ENCODE assay signal across 8 cellular contexts in the genomic region with DNA sequence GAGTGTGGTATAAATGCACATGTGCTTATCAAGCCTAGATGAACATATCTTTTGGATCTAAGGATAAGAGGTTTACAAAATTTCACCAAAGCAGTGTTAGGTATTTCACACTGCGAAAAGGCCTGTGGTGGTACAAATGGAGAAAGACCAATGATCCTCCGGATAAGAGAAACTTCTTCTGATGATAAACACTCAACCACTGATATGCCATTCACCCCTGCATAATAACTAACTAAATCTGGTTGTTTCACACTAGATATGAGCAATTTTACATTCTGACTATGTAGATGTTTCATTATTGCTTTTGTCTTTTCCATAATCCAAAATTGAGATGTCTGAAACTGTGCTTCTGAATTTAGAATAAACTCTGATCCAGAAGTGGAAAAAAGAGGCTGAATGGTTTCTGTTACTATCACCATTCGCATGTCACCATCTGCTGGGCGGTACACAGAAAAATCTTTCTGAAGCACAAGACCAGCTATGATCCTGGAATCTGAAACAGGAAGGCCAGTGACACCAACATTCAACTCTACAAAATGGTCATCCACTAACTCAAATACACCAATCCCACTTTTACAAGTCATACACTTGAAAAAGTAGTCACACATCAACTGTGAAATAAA. TPM values are rescaled to one million over a fixed set of nuclear protein-coding genes. Genes with fewer than 3 reads are reported as not detected.
A peak's percentile ranks its signal among the peaks of the same experiment; 100 is the strongest.
DNase-seq lines count a peak whose midpoint lies in the region; ATAC-seq, FAIRE-seq and TF ChIP-seq lines count a peak whose summit lies in the region.

No MANE protein-coding gene starts in this region.

- peak overlapping the region; percentile 73 for H2BK5ac ChIP-seq in IMR-90 (ENCODE audit: low read depth, low read length, poor library complexity, severe bottlenecking)

- H3K79me2 ChIP-seq in SK-N-SH (ENCODE audit: insufficient read depth), result peaks cover 48% of the 10 kb centered on the region

- peak overlapping the region; percentile 3; the same call in 1 of the 2 replicates for H2AK5ac ChIP-seq in IMR-90 (ENCODE audit: low read depth, low read length)

- WGBS in IMR-90 (ENCODE audit: extremely low coverage in 2 of 2, insufficient read length in 1 of 2), 2 experiments, result no CpG with 5 or more reads among the region's 4 CpGs
- 56% methylated on average over 4 of the region's 4 CpGs for WGBS in SK-N-SH (ENCODE audit: low lambda C conversion rate)

- H3K9me3 ChIP-seq in IMR-90 (ENCODE audit: control insufficient read depth, insufficient read depth, low read length), result no peaks in the 10 kb centered on the region
- H3K9me3 ChIP-seq in SK-N-SH, result no peaks in the 10 kb centered on the region
- H3K9me3 ChIP-seq in duodenal mucosa (ENCODE audit: control insufficient read depth in 1 of 2, low read length in 2 of 2), result no peaks in the 10 kb centered on the region

- peaks cover 11 to 32% of the 10 kb centered on the region in 2 experiments; a peak in 3 of 4 replicates for H3K79me1 ChIP-seq in IMR-90 (ENCODE audit: low read depth in 1 of 2, low read length in 2 of 2)

- TF ChIP-seq RAD21 in IMR-90 (IDR thresholded peaks at IDR 0.05; ENCODE audit: low read length) (peak; percentile 88), SK-N-SH (IDR thresholded peaks at IDR 0.05; ENCODE audit: low read length) (peak; percentile 85)

- no peaks in the 10 kb centered on the region for H3K9me2 ChIP-seq in SK-N-SH

- peak overlapping the region; percentile 82 for H3K4me2 ChIP-seq in IMR-90 (ENCODE audit: low read depth, low read length)
- H3K4me2 ChIP-seq in SK-N-SH, result peak overlapping the region; percentile 85

- dilution Hi-C loops in IMR-90 (cut with HindIII; ENCODE audit: low sequenced_read_pairs, unreplicated experiment), result no loop called here

- H2BK120ac ChIP-seq in IMR-90 (ENCODE audit: low read depth, low read length), result peak overlapping the region; percentile 56

- H3F3A ChIP-seq in SK-N-SH (replicated peaks; ENCODE audit: insufficient read depth), result peaks cover 26% of the 10 kb centered on the region

- no peak overlapping the region for H2AFZ ChIP-seq in IMR-90 (replicated peaks; ENCODE audit: low read length, poor library complexity)
- H2AFZ ChIP-seq in SK-N-SH (ENCODE audit: low read depth), result peak overlapping the region; percentile 82; the same call in 1 of the 2 replicates

- H3K27ac ChIP-seq in IMR-90 (ENCODE audit: insufficient read depth, low read length) (no peak overlapping the region), SK-N-SH (ENCODE audit: low read depth in 2 of 2, low read length in 1 of 2) (peak overlapping the region; percentile 72 to 97), duodenal mucosa (ENCODE audit: low read depth, low read length) (no peak overlapping the region)

- no peaks in the 10 kb centered on the region for H3K9me1 ChIP-seq in IMR-90 (ENCODE audit: insufficient read depth, low read length)

- no peak overlapping the region; the same call in 1 of the 2 replicates for H4K91ac ChIP-seq in IMR-90 (ENCODE audit: insufficient read depth, low read depth, low read length)

- CTCF ChIA-PET in IMR-90 (lab: Yijun Ruan, JAX), result interaction anchor here (0.6 to 1.6 kb wide), 11 partner anchors 70 to 315 kb away, joined by 3 to 11 read pairs (median 3); a partner anchor contains a TSS
- CTCF ChIA-PET in SK-N-SH (lab: Yijun Ruan, JAX), result interaction anchor here (0.6 to 2.0 kb wide), 17 partner anchors 14 to 862 kb away, joined by 3 to 9 read pairs (median 4); a partner anchor contains a TSS

- H3K36me3 ChIP-seq in IMR-90 (ENCODE audit: control insufficient read depth, insufficient read depth, low read length) (no peaks in the 10 kb centered on the region), SK-N-SH (replicated peaks in 1 of 2; ENCODE audit: control insufficient read depth in 1 of 2, insufficient read depth in 2 of 2, low read length in 1 of 2) (peaks cover 9 to 13% of the 10 kb centered on the region in 2 experiments), duodenal mucosa (ENCODE audit: control insufficient read depth in 1 of 2, insufficient read depth in 2 of 2, low read length in 2 of 2) (no peaks in the 10 kb centered on the region)

- peak overlapping the region; percentile 76 for H3K56ac ChIP-seq in IMR-90 (ENCODE audit: extremely low read depth, insufficient read depth, low read length)

- H4K20me1 ChIP-seq in IMR-90 (ENCODE audit: insufficient read depth, low read length), result no peaks in the 10 kb centered on the region
- H4K20me1 ChIP-seq in SK-N-SH (ENCODE audit: insufficient read depth), result no peaks in the 10 kb centered on the region

- ATAC-seq in IMR-90 (ENCODE audit: low read depth) (peak; percentile 34), GM21619 (IDR thresholded peaks at IDR 0.05; ENCODE audit: unreplicated experiment) (no peak)

- peak overlapping the region; percentile 65; the same call in 1 of the 2 replicates for H3K14ac ChIP-seq in IMR-90 (replicated peaks; ENCODE audit: low read depth, low read length)

- POLR2A ChIA-PET in IMR-90 (lab: Charles Lee; ENCODE audit: unreplicated experiment), result interaction anchor here (0.6 to 0.8 kb wide), 3 partner anchors 260 to 322 kb away, joined by 3 to 4 read pairs (median 4); a partner anchor contains a TSS
- POLR2A ChIA-PET in SK-N-SH (lab: Yijun Ruan, JAX), result no interaction called here

- TF ChIP-seq EP300 in SK-N-SH (IDR thresholded peaks at IDR 0.05; ENCODE audit: borderline replicate concordance in 1 of 2, low read depth in 1 of 2, low read length in 1 of 2), result no peak

- intact Hi-C loops in IMR-90 (cut with micrococcal nuclease), result loop anchor here (1.0 to 5.0 kb wide), 6 partner anchors 165 to 820 kb away; a partner anchor contains a TSS

- BruUV-seq in IMR-90 (replicated peaks; lab: Mats Ljungman, UMichigan), result no TSS peak

- TF ChIP-seq POLR2A in GM12892 (IDR thresholded peaks at IDR 0.05; ENCODE audit: low read depth, low read length), result no peak
- TF ChIP-seq POLR2A in IMR-90 (IDR thresholded peaks at IDR 0.05; ENCODE audit: low read depth, low read length), result no peak

- H2AK9ac ChIP-seq in IMR-90 (replicated peaks; ENCODE audit: low read depth, low read length, poor library complexity), result no peak overlapping the region

- H3K4me3 ChIP-seq in IMR-90 (ENCODE audit: insufficient read depth, low read depth, low read length) (peak overlapping the region; percentile 79; the same call in 1 of the 2 replicates), SK-N-SH (ENCODE audit: low read depth in 2 of 2, low read length in 1 of 2) (peak overlapping the region; percentile 91 to 94), duodenal mucosa (ENCODE audit: low read depth in 1 of 2, low read length in 2 of 2) (peak overlapping the region; percentile 83 to 93)

- peak overlapping the region; percentile 48; the same call in 1 of the 2 replicates for H3K23ac ChIP-seq in IMR-90 (ENCODE audit: low read depth, low read length)

- H4K5ac ChIP-seq in IMR-90 (ENCODE audit: low read depth, low read length), result peak overlapping the region; percentile 8; the same call in 1 of the 2 replicates

- peak overlapping the region; percentile 44; the same call in 1 of the 2 replicates for H3K4ac ChIP-seq in IMR-90 (ENCODE audit: low read depth, low read length)

- peak; percentile 74 for TF ChIP-seq CTCF in IMR-90 (conservative IDR thresholded peaks at IDR 0.05; ENCODE audit: low read depth, low read length)
- peak; percentile 71 for TF ChIP-seq CTCF in SK-N-SH (IDR thresholded peaks at IDR 0.05)

- no peaks in the 10 kb centered on the region for H3K27me3 ChIP-seq in IMR-90 (ENCODE audit: control insufficient read depth, insufficient read depth, low read length)
- no peaks in the 10 kb centered on the region for H3K27me3 ChIP-seq in SK-N-SH (ENCODE audit: insufficient read depth)
- no peaks in the 10 kb centered on the region for H3K27me3 ChIP-seq in duodenal mucosa (ENCODE audit: control insufficient read depth in 1 of 2, insufficient read depth in 2 of 2, low read length in 2 of 2)

- H3K9ac ChIP-seq in IMR-90 (ENCODE audit: low read depth, low read length) (peak overlapping the region; percentile 84; the same call in 1 of the 2 replicates), SK-N-SH (peak overlapping the region; percentile 80), duodenal mucosa (ENCODE audit: low read depth in 1 of 2, low read length in 2 of 2) (peak overlapping the region; percentile 68 to 73)

- FAIRE-seq in GM12892 (lab: Jason Lieb, UNC), result peak; percentile 73

- H3K18ac ChIP-seq in IMR-90 (ENCODE audit: low read depth, low read length), result peak overlapping the region; percentile 19; the same call in 1 of the 2 replicates

- peak overlapping the region; percentile 64 for H2BK20ac ChIP-seq in IMR-90 (ENCODE audit: low read depth, low read length)

- DNase-seq in Ammon's horn (ENCODE audit: low spot score), result peak; percentile 88
- no peak for DNase-seq in GM12892 (ENCODE audit: insufficient read length)
- DNase-seq in IMR-90, result peak; percentile 79
- DNase-seq in SK-N-SH, result peak; percentile 29
- peak; percentile 72 for DNase-seq in midbrain (lab: John Stamatoyannopoulos, UW)
- DNase-seq in NCI-H128 (lab: John Stamatoyannopoulos, UW; ENCODE audit: unreplicated experiment), result no peak

- H2BK15ac ChIP-seq in IMR-90 (ENCODE audit: low read depth, low read length), result 0 out of 3 replicates have a peak overlapping the region, but pooled peaks have one; percentile 5

- H4K8ac ChIP-seq in IMR-90 (ENCODE audit: low read depth in 2 of 2, low read length in 2 of 2), result peak overlapping the region in 1 of 2 experiments; percentile 92; a peak in 2 of 4 replicates

- H3K4me1 ChIP-seq in IMR-90 (ENCODE audit: control insufficient read depth, insufficient read depth, low read length) (peaks cover 5% of the 10 kb centered on the region; the same call in 1 of the 2 replicates), SK-N-SH (ENCODE audit: control insufficient read depth in 1 of 2, insufficient read depth in 2 of 2, low read depth in 1 of 2, low read length in 1 of 2) (peaks cover 8 to 12% of the 10 kb centered on the region in 2 experiments; a peak in 3 of 4 replicates), duodenal mucosa (ENCODE audit: control insufficient read depth in 1 of 2, insufficient read depth in 2 of 2, low read length in 2 of 2) (peaks cover 6 to 14% of the 10 kb centered on the region in 2 donors)

- in situ Hi-C loops in IMR-90 (cut with MboI; ENCODE audit: low sequenced_read_pairs), result loop anchor here (5.0 to 10.0 kb wide), 3 partner anchors 272 to 822 kb away; no protein-coding TSS in a partner anchor

TF ChIP-seq in IMR-90, 13 proteins besides CTCF, POLR2A, EP300 and RAD21 (continues in another document):
- TF ChIP-seq MAZ (IDR thresholded peaks at IDR 0.05; ENCODE audit: borderline replicate concordance, low read depth, low read length) (no peak), SMC3 (IDR thresholded peaks at IDR 0.05; ENCODE audit: low read depth, low read length) (peak; percentile 76)

TF ChIP-seq in SK-N-SH, 30 proteins besides CTCF, POLR2A, EP300 and RAD21 (continues in another document):
- TF ChIP-seq YY1 (IDR thresholded peaks at IDR 0.05; ENCODE audit: low read depth), result no peak
- 0 out of 2 replicates have a peak, but pooled peaks have one; percentile 27 for TF ChIP-seq RCOR1 (IDR thresholded peaks at IDR 0.05; ENCODE audit: low read length)

RNA-seq across cellular contexts. Expression of a gene that starts 1.3 kb away (rescaled TPM):
- 4.4 TPM for polyA plus RNA-seq in GM12892 (2012; ENCODE audit: missing spikeins)
- 10.0 and 15.8 TPM in 2 replicates for total RNA-seq in IMR-90 (2012; rRNA removed)
- polyA plus RNA-seq in IMR-90 (2012; rRNA removed) (3.4 and 4.9 TPM in 2 replicates), SK-N-SH (2012; rRNA removed) (5.6 and 9.2 TPM in 2 replicates)
- polyA plus RNA-seq in IMR-90 (2012; cell fraction: cytosol; rRNA removed), result 0.44 and 0.78 TPM in 2 replicates
- polyA plus RNA-seq in IMR-90 (2012; cell fraction: nucleus; rRNA removed; ENCODE audit: low replicate concordance), result 0.24 and 3.0 TPM in 2 replicates
- 11.6 and 12.0 TPM in 2 replicates for polyA plus RNA-seq in SK-N-SH (2012; cell fraction: cytosol; rRNA removed)
- 2.1 and 6.7 TPM in 2 replicates for polyA plus RNA-seq in SK-N-SH (2012; cell fraction: nucleus; rRNA removed)

Comparison
In these comparisons a context has a peak if more than half of its experiments do, and no peak if none do; other contexts are left out.
1. DNase-seq: peak in Ammon's horn (single experiment), IMR-90 (single experiment), SK-N-SH (single experiment) and midbrain (single experiment); none in GM12892 (single experiment) and NCI-H128 (single experiment).
2. H3K27ac ChIP-seq: peak in SK-N-SH (2 of 2); none in IMR-90 (single experiment) and duodenal mucosa (single experiment).
3. Peak in every context shown above with its lines, with median percentiles within 50 percentile points of each other: H3K4me3 ChIP-seq and H3K9ac ChIP-seq.